Comparison of ENCODE assay signal across 10 cellular contexts in genomic region chr17:40086150-40087044, GRCh38. TPM values are rescaled to one million over a fixed set of nuclear protein-coding genes. Genes with fewer than 3 reads are reported as not detected.
DNase-seq lines count a peak whose midpoint lies in the region; ATAC-seq and TF ChIP-seq lines count a peak whose summit lies in the region.
"Had no signal": no experiment of that assay in that cellular context is flagged by ENCODE, and none has a peak within 500 bp of the region (broad histone marks: within the 10 kb centered on the region; RNA-seq: fewer than 3 reads in every experiment).

No MANE protein-coding gene starts in this region.

- no peak overlapping the region for H3K9ac ChIP-seq in Loucy (ENCODE audit: low read depth, low read length, poor library complexity, severe bottlenecking)

- no peak overlapping the region for H3K4me2 ChIP-seq in Loucy (ENCODE audit: low read depth, low read length, poor library complexity, severe bottlenecking)

- H3K27me3 ChIP-seq in Loucy (ENCODE audit: insufficient read depth, low read length, poor library complexity, severe bottlenecking) = no peaks in the 10 kb centered on the region
- no peaks in the 10 kb centered on the region for H3K27me3 ChIP-seq in neutrophil

- intact Hi-C loops in activated CD4-positive, alpha-beta T cell treated with anti-CD3 and anti-CD28 coated beads, Interleukin-2, amount 10 ng/mL, durations not matched to agents 24 days and 14 days (cut with micrococcal nuclease) = loop anchor here (2.0 kb wide), 2 partner anchors 24 to 74 kb away; partner anchors contain the start of gene THRA

- no peak overlapping the region for H3K27ac Mint-ChIP-seq in activated CD4-positive, alpha-beta T cell treated with anti-CD3 and anti-CD28 coated beads, Interleukin-2, amount 10 ng/mL, durations not matched to agents 24 days and 14 days

- DNase-seq in EL (peak; percentile 38), epidermal melanocyte (ENCODE audit: insufficient read length, low spot score) (peak; percentile 79), NK-92 (lab: John Stamatoyannopoulos, UW; ENCODE audit: unreplicated experiment) (no peak)
- peak; percentile 87 for DNase-seq in activated CD4-positive, alpha-beta T cell treated with anti-CD3 and anti-CD28 coated beads, Interleukin-2, amount 10 ng/mL, durations not matched to agents 24 days and 14 days

- H3K4me1 ChIP-seq in Loucy (ENCODE audit: insufficient read depth, low read length, poor library complexity, severe bottlenecking) = no peaks in the 10 kb centered on the region
- H3K4me1 ChIP-seq in neutrophil (ENCODE audit: control insufficient read depth in 1 of 2, insufficient read depth in 1 of 2, low read depth in 1 of 2, low read length in 1 of 2) = no peaks in the 10 kb centered on the region

- no peaks in the 10 kb centered on the region for H4K20me1 ChIP-seq in Loucy (ENCODE audit: insufficient read depth, low read length, poor library complexity, severe bottlenecking)

- no peaks in the 10 kb centered on the region for H3K9me2 ChIP-seq in Loucy (replicated peaks; ENCODE audit: low read depth, low read length)

- peak; percentile 84 for TF ChIP-seq CTCF in Loucy (conservative IDR thresholded peaks at IDR 0.05; ENCODE audit: low read length)
- peak; percentile 61 for TF ChIP-seq CTCF in neutrophil (IDR thresholded peaks at IDR 0.05)

- no peaks in the 10 kb centered on the region for H3K27me3 Mint-ChIP-seq in activated CD4-positive, alpha-beta T cell treated with anti-CD3 and anti-CD28 coated beads, Interleukin-2, amount 10 ng/mL, durations not matched to agents 24 days and 14 days

- H3K27ac ChIP-seq in neutrophil = no peak overlapping the region

- H2AFZ ChIP-seq in Loucy (ENCODE audit: low read length) = no peak overlapping the region

- no peak overlapping the region for H3K4me3 ChIP-seq in Loucy (ENCODE audit: low read length, poor library complexity, severe bottlenecking)
- no peak overlapping the region for H3K4me3 ChIP-seq in neutrophil (ENCODE audit: low read depth in 1 of 2, low read length in 1 of 2)
- H3K4me3 ChIP-seq: skin epidermis had no signal

- no peaks in the 10 kb centered on the region for H3K9me3 Mint-ChIP-seq in activated CD4-positive, alpha-beta T cell treated with anti-CD3 and anti-CD28 coated beads, Interleukin-2, amount 10 ng/mL, durations not matched to agents 24 days and 14 days
- H3K9me3 Mint-ChIP-seq: T-helper 1 cell treated with Interleukin-12 subunit alpha and Interleukin-12 subunit beta and Interleukin-4 antibody, amounts not matched to agents 30 μg/mL and 1 μg/mL, for 36 hours had no signal

- H3K79me2 ChIP-seq in Loucy (ENCODE audit: insufficient read depth, low read length) = no peaks in the 10 kb centered on the region

- H3K36me3 Mint-ChIP-seq in activated CD4-positive, alpha-beta T cell treated with anti-CD3 and anti-CD28 coated beads, Interleukin-2, amount 10 ng/mL, durations not matched to agents 24 days and 14 days (ENCODE audit: low read depth) = peaks cover 4% of the 10 kb centered on the region

- H3F3A ChIP-seq in Loucy (ENCODE audit: low read depth) = no peaks in the 10 kb centered on the region

- H3K9me3 ChIP-seq in Loucy (ENCODE audit: insufficient read depth, low read depth, low read length) (no peaks in the 10 kb centered on the region), neutrophil (no peaks in the 10 kb centered on the region)

- H3K4me3 Mint-ChIP-seq in activated CD4-positive, alpha-beta T cell treated with anti-CD3 and anti-CD28 coated beads, Interleukin-2, amount 10 ng/mL, durations not matched to agents 24 days and 14 days = no peak overlapping the region
- H3K4me3 Mint-ChIP-seq: T-helper 1 cell treated with Interleukin-12 subunit alpha and Interleukin-12 subunit beta and Interleukin-4 antibody, amounts not matched to agents 30 μg/mL and 1 μg/mL, for 36 hours had no signal

- H3K36me3 ChIP-seq in Loucy (ENCODE audit: insufficient read depth, low read length) = peaks cover 25% of the 10 kb centered on the region; the same call in 1 of the 2 replicates
- H3K36me3 ChIP-seq in neutrophil = peaks cover 86% of the 10 kb centered on the region

- H3K4me1 Mint-ChIP-seq in activated CD4-positive, alpha-beta T cell treated with anti-CD3 and anti-CD28 coated beads, Interleukin-2, amount 10 ng/mL, durations not matched to agents 24 days and 14 days = peaks cover 4% of the 10 kb centered on the region

- ATAC-seq in GM21515 (IDR thresholded peaks at IDR 0.05; ENCODE audit: unreplicated experiment) (no peak), GM19324 (IDR thresholded peaks at IDR 0.05; ENCODE audit: low FRiP score, unreplicated experiment) (no peak)

RNA-seq across cellular contexts. Expression of gene NR1D1, which starts 14.0 kb away (rescaled TPM):
- total RNA-seq in activated CD4-positive, alpha-beta T cell treated with anti-CD3 and anti-CD28 coated beads, Interleukin-2, amount 10 ng/mL, durations not matched to agents 24 days and 14 days = 7.9 and 8.2 TPM in 2 replicates

RNA-seq across cellular contexts. Expression of gene THRA, which starts 23.6 kb away (rescaled TPM):
- 4.5 and 5.1 TPM in 2 replicates for total RNA-seq in activated CD4-positive, alpha-beta T cell treated with anti-CD3 and anti-CD28 coated beads, Interleukin-2, amount 10 ng/mL, durations not matched to agents 24 days and 14 days

RNA-seq across cellular contexts. Expression of gene MED24, which starts 32.2 kb away (rescaled TPM):
- 118 and 122 TPM in 2 replicates for total RNA-seq in activated CD4-positive, alpha-beta T cell treated with anti-CD3 and anti-CD28 coated beads, Interleukin-2, amount 10 ng/mL, durations not matched to agents 24 days and 14 days

RNA-seq across cellular contexts. Expression of gene MSL1, which starts 35.4 kb away (rescaled TPM):
- total RNA-seq in activated CD4-positive, alpha-beta T cell treated with anti-CD3 and anti-CD28 coated beads, Interleukin-2, amount 10 ng/mL, durations not matched to agents 24 days and 14 days = 92.7 and 98.5 TPM in 2 replicates

RNA-seq across cellular contexts. Expression of gene CASC3, which starts 53.9 kb away (rescaled TPM):
- 108 and 109 TPM in 2 replicates for total RNA-seq in activated CD4-positive, alpha-beta T cell treated with anti-CD3 and anti-CD28 coated beads, Interleukin-2, amount 10 ng/mL, durations not matched to agents 24 days and 14 days
